ENCODE assay signal across 26 cellular contexts in the genomic region with DNA sequence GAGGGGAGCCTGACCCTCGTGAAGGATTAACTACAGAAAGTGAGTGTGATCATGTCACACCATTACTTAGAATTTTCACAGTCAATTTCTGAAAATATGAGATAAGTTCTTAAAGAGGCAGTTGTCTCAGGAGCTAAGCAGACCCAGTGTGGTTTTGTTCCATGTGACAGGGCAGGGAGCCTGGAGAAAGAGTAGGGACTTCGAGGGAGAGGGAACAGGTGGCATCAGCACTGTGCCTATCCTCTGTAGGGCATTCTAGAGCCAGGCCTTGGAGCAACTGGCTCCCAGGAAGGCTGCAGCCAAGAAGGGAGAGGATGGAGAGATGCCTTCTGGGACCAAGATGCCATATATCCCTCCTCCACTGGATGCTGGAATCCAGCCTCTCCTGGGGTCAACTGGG.
"Had no signal": no experiment of that assay in that cellular context is flagged by ENCODE, and none has a peak within 500 bp of the region (broad histone marks: within the 10 kb centered on the region; RNA-seq: fewer than 3 reads in every experiment).

No MANE protein-coding gene starts in this region.

- H3K9me3 Mint-ChIP-seq: central memory CD8-positive, alpha-beta T cell; dendritic cell treated with granulocyte-macrophage colony-stimulating factor and Interleukin-4, amounts not matched to agents 40 ng/mL and 50 ng/mL, for 4 days; natural killer cell treated with Interleukin-12 subunit alpha and Interleukin-12 subunit beta and Interleukin-15 and Interleukin-18, amount 100 ng/mL, for 72 hours; stimulated activated naive CD8-positive, alpha-beta T cell treated with anti-CD3 and anti-CD28 coated beads, Interleukin-15, amount 100 ng/mL, for 72 hours had no signal

- H3K9me3 ChIP-seq: colonic mucosa, esophagus muscularis mucosa, gastroesophageal sphincter, heart left ventricle, left lung, pancreas, suprapubic skin, thyroid gland had no signal

- H2AFZ ChIP-seq: hepatocyte had no signal

- H3K27me3 ChIP-seq: colonic mucosa, foreskin keratinocyte, hepatocyte, pancreas, suprapubic skin, thyroid gland had no signal

- H3K79me2 ChIP-seq: hepatocyte had no signal

- H3K4me2 ChIP-seq: hepatocyte, smooth muscle cell had no signal

- H3K27ac ChIP-seq: colonic mucosa, esophagus muscularis mucosa, foreskin keratinocyte, gastroesophageal sphincter, heart left ventricle, hepatocyte, left lung, pancreas, suprapubic skin, thyroid gland had no signal

- H3K4me3 Mint-ChIP-seq: central memory CD8-positive, alpha-beta T cell; dendritic cell treated with granulocyte-macrophage colony-stimulating factor and Interleukin-4, amounts not matched to agents 40 ng/mL and 50 ng/mL, for 4 days; natural killer cell treated with Interleukin-12 subunit alpha and Interleukin-12 subunit beta and Interleukin-15 and Interleukin-18, amount 100 ng/mL, for 72 hours; stimulated activated naive CD8-positive, alpha-beta T cell treated with anti-CD3 and anti-CD28 coated beads, Interleukin-15, amount 100 ng/mL, for 72 hours had no signal

- H3K4me1 ChIP-seq: colonic mucosa, esophagus muscularis mucosa, foreskin keratinocyte, gastroesophageal sphincter, heart left ventricle, left lung, pancreas, suprapubic skin, thyroid gland had no signal

- H3K27ac Mint-ChIP-seq: dendritic cell treated with granulocyte-macrophage colony-stimulating factor and Interleukin-4, amounts not matched to agents 40 ng/mL and 50 ng/mL, for 4 days; natural killer cell treated with Interleukin-12 subunit alpha and Interleukin-12 subunit beta and Interleukin-15 and Interleukin-18, amount 100 ng/mL, for 72 hours had no signal

- H3K36me3 Mint-ChIP-seq: natural killer cell treated with Interleukin-12 subunit alpha and Interleukin-12 subunit beta and Interleukin-15 and Interleukin-18, amount 100 ng/mL, for 72 hours had no signal

- DNase-seq: colonic mucosa; effector CD8-positive, alpha-beta T cell; foreskin keratinocyte; heart left ventricle; left cardiac atrium; left lung; mesenchymal stem cell; occipital lobe; pancreas; retina; stimulated activated CD4-positive, alpha-beta T cell treated with anti-CD3 and anti-CD28 coated beads, Interleukin-12 subunit alpha, Interleukin-12 subunit beta, amount 100 ng/mL, for 4 hours; stimulated activated CD4-positive, alpha-beta T cell treated with anti-CD3 and anti-CD28 coated beads, Interleukin-1b, Interleukin-23, amount 100 ng/mL, for 48 hours; stimulated activated CD4-positive, alpha-beta T cell treated with anti-CD3 and anti-CD28 coated beads, Interleukin-4, amount 100 ng/mL, for 1 hour; stimulated activated CD8-positive, alpha-beta memory T cell treated with anti-CD3 and anti-CD28 coated beads, Interleukin-4, amount 100 ng/mL, for 48 hours; stimulated activated naive CD4-positive, alpha-beta T cell; stimulated activated naive CD8-positive, alpha-beta T cell treated with anti-CD3 and anti-CD28 coated beads, Interleukin-15, amount 100 ng/mL, for 72 hours; thyroid gland; trophoblast cell had no signal
